11 cellular contexts compared by ENCODE assay signal in the genomic region with DNA sequence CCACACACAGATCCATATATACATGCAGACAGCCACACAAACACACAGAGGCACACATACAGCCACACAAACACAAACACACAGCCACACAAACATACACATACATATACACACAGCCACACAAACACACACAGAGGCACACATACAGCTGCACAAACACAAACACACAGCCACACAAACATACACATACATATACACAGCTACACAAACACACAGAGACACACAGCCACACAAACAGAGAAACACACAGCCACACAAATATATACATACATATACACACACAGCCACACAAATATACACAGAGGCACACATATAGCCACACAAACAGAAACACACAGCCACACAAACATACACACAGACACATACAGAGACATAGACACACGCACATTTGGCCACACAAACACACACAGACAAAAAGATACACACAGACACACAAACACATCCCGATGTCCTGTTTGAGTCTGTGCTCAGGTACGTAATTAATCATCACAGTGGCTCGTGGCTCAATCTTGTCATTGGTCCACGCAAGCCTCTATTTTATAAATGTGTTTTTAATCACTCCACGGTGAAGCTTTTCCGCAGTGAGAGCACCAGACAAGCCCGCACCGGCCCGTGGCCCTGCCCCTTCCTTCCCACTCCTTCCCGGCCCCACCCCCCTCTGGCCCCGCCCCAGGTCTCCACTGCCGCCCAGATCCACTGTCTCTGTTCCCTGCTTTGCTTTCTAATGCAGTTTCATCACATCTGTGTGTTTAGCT.
DNase-seq lines count a peak whose midpoint lies in the region; ATAC-seq, FAIRE-seq and TF ChIP-seq lines count a peak whose summit lies in the region.
"Had no signal": no experiment of that assay in that cellular context is flagged by ENCODE, and none has a peak within 500 bp of the region (broad histone marks: within the 10 kb centered on the region; RNA-seq: fewer than 3 reads in every experiment).

No MANE protein-coding gene starts in this region.

- no peaks in the 10 kb centered on the region for H3K27me3 ChIP-seq in right cardiac atrium (ENCODE audit: control insufficient read depth, insufficient read depth)
- no peaks in the 10 kb centered on the region for H3K27me3 ChIP-seq in right atrium auricular region
- no peaks in the 10 kb centered on the region for H3K27me3 ChIP-seq in RWPE2 (ENCODE audit: insufficient read depth, poor library complexity, severe bottlenecking)
- H3K27me3 ChIP-seq: SJSA1 had no signal

- DNase-seq in right cardiac atrium (peak; percentile 33 to 66 (median 57)), right atrium auricular region (ENCODE audit: low spot score) (no peak), RWPE2 (ENCODE audit: low spot score) (peak; percentile 98), glutamatergic neuron (peak; percentile 68), urothelium cell line (ENCODE audit: low spot score) (no peak), NCI-H2029 treated with DMSO at 0.1 percent for 48 hours (lab: John Stamatoyannopoulos, UW) (no peak)
- DNase-seq in activated CD8-positive, alpha-beta memory T cell treated with anti-CD3 and anti-CD28 coated beads, Interleukin-2, amount 10 ng/mL, durations not matched to agents 7 days and 5 days, result no peak
- DNase-seq: sigmoid colon had no signal

- WGBS in right cardiac atrium, result 25% methylated on average over 13 of the region's 13 CpGs

- no peaks in the 10 kb centered on the region for H3K36me3 ChIP-seq in right atrium auricular region
- no peaks in the 10 kb centered on the region for H3K36me3 ChIP-seq in RWPE2 (ENCODE audit: low read depth)
- H3K36me3 ChIP-seq: sigmoid colon, SJSA1 had no signal

- ATAC-seq in right cardiac atrium (peak; percentile 68 to 89), RWPE2 (ENCODE audit: low read depth) (peak; percentile 96), HG02973 (IDR thresholded peaks at IDR 0.05; ENCODE audit: unreplicated experiment) (no peak)
- no peak for ATAC-seq in activated CD8-positive, alpha-beta memory T cell treated with anti-CD3 and anti-CD28 coated beads, Interleukin-2, amount 10 ng/mL, durations not matched to agents 7 days and 5 days

- H3K27ac Mint-ChIP-seq in glutamatergic neuron (ENCODE audit: unreplicated experiment), result peak overlapping the region; percentile 36
- H3K27ac Mint-ChIP-seq in activated CD8-positive, alpha-beta memory T cell treated with anti-CD3 and anti-CD28 coated beads, Interleukin-2, amount 10 ng/mL, durations not matched to agents 7 days and 5 days, result no peak overlapping the region

- H3K4me3 Mint-ChIP-seq in glutamatergic neuron (ENCODE audit: unreplicated experiment), result peak overlapping the region; percentile 12
- H3K4me3 Mint-ChIP-seq in activated CD8-positive, alpha-beta memory T cell treated with anti-CD3 and anti-CD28 coated beads, Interleukin-2, amount 10 ng/mL, durations not matched to agents 7 days and 5 days, result no peak overlapping the region

- TF ChIP-seq CTCF in right atrium auricular region (IDR thresholded peaks at IDR 0.05) (no peak), RWPE2 (IDR thresholded peaks at IDR 0.05; ENCODE audit: poor library complexity, severe bottlenecking) (no peak), glutamatergic neuron (IDR thresholded peaks at IDR 0.05; ENCODE audit: partially characterized antibody, unreplicated experiment) (no peak)

- H3K9me3 ChIP-seq in right cardiac atrium (ENCODE audit: control insufficient read depth, low read length) (no peaks in the 10 kb centered on the region), right atrium auricular region (peaks cover 0 to 7% of the 10 kb centered on the region in 2 donors), RWPE2 (ENCODE audit: severe bottlenecking) (no peaks in the 10 kb centered on the region)
- H3K9me3 ChIP-seq: SJSA1 had no signal

- intact Hi-C loops in right cardiac atrium (cut with DNase I), result no loop called here

- peak; percentile 89 for FAIRE-seq in urothelium cell line (lab: Jason Lieb, UNC)

- peaks cover 16% of the 10 kb centered on the region for H3K36me3 Mint-ChIP-seq in glutamatergic neuron (ENCODE audit: unreplicated experiment)
- H3K36me3 Mint-ChIP-seq in activated CD8-positive, alpha-beta memory T cell treated with anti-CD3 and anti-CD28 coated beads, Interleukin-2, amount 10 ng/mL, durations not matched to agents 7 days and 5 days, result no peaks in the 10 kb centered on the region

- H3K27me3 Mint-ChIP-seq in glutamatergic neuron (ENCODE audit: unreplicated experiment), result peaks cover 3% of the 10 kb centered on the region
- no peaks in the 10 kb centered on the region for H3K27me3 Mint-ChIP-seq in activated CD8-positive, alpha-beta memory T cell treated with anti-CD3 and anti-CD28 coated beads, Interleukin-2, amount 10 ng/mL, durations not matched to agents 7 days and 5 days

- peaks cover 10% of the 10 kb centered on the region for H3K4me1 Mint-ChIP-seq in glutamatergic neuron (ENCODE audit: low read depth, unreplicated experiment)
- H3K4me1 Mint-ChIP-seq in activated CD8-positive, alpha-beta memory T cell treated with anti-CD3 and anti-CD28 coated beads, Interleukin-2, amount 10 ng/mL, durations not matched to agents 7 days and 5 days, result no peaks in the 10 kb centered on the region

- CTCF ChIA-PET in activated CD8-positive, alpha-beta memory T cell treated with anti-CD3 and anti-CD28 coated beads, Interleukin-2, amount 10 ng/mL, durations not matched to agents 7 days and 5 days (lab: Charles Lee), result no interaction called here

- H3K4me3 ChIP-seq in right cardiac atrium (ENCODE audit: low read length) (no peak overlapping the region), right atrium auricular region (no peak overlapping the region), RWPE2 (ENCODE audit: severe bottlenecking) (no peak overlapping the region)
- H3K4me3 ChIP-seq: sigmoid colon, SJSA1 had no signal

- peaks cover 6% of the 10 kb centered on the region for H3K9me3 Mint-ChIP-seq in glutamatergic neuron (ENCODE audit: unreplicated experiment)
- H3K9me3 Mint-ChIP-seq in activated CD8-positive, alpha-beta memory T cell treated with anti-CD3 and anti-CD28 coated beads, Interleukin-2, amount 10 ng/mL, durations not matched to agents 7 days and 5 days (ENCODE audit: low read depth), result peaks cover 22% of the 10 kb centered on the region

- no peak overlapping the region for H3K27ac ChIP-seq in right cardiac atrium (ENCODE audit: low read length)
- H3K27ac ChIP-seq in right atrium auricular region, result no peak overlapping the region
- peak overlapping the region; percentile 41 for H3K27ac ChIP-seq in RWPE2 (ENCODE audit: poor library complexity, severe bottlenecking)
- H3K27ac ChIP-seq: KMS-11, sigmoid colon, SJSA1 had no signal

- H3K4me1 ChIP-seq in right cardiac atrium (ENCODE audit: control insufficient read depth, insufficient read depth, low read length) (no peaks in the 10 kb centered on the region), right atrium auricular region (no peaks in the 10 kb centered on the region), RWPE2 (ENCODE audit: insufficient read depth, poor library complexity, severe bottlenecking) (peaks cover 24% of the 10 kb centered on the region)
- H3K4me1 ChIP-seq: SJSA1 had no signal

Comparison
In these comparisons a context has a peak if more than half of its experiments do, and no peak if none do; other contexts are left out.
1. DNase-seq: peak in right cardiac atrium (3 of 3), RWPE2 (single experiment) and glutamatergic neuron (single experiment); none in right atrium auricular region (single experiment), urothelium cell line (single experiment), activated CD8-positive, alpha-beta memory T cell treated with anti-CD3 and anti-CD28 coated beads, Interleukin-2, amount 10 ng/mL, durations not matched to agents 7 days and 5 days (single experiment) and NCI-H2029 treated with DMSO at 0.1 percent for 48 hours (single experiment).
2. ATAC-seq: peak in right cardiac atrium (2 of 2) and RWPE2 (single experiment); none in HG02973 (single experiment) and activated CD8-positive, alpha-beta memory T cell treated with anti-CD3 and anti-CD28 coated beads, Interleukin-2, amount 10 ng/mL, durations not matched to agents 7 days and 5 days (single experiment).